Comparison of ENCODE assay signal across 8 cellular contexts in genomic region chr10:110859947-110860376, GRCh38. TPM values are rescaled to one million over a fixed set of nuclear protein-coding genes. Genes with fewer than 3 reads are reported as not detected.
DNase-seq lines count a peak whose midpoint lies in the region; TF ChIP-seq lines count a peak whose summit lies in the region.

No MANE protein-coding gene starts in this region.

- peak overlapping the region; percentile 83 to 98 (median 92) for H3K27ac ChIP-seq in Peyer's patch

- H3K36me3 ChIP-seq in Peyer's patch: no peaks in the 10 kb centered on the region

- DNase-seq in GM04503 (ENCODE audit: low read depth) (peak; percentile 93), Peyer's patch (peak in 1 of 3 donors; percentile 49), fibroblast of gingiva (ENCODE audit: low read depth) (peak; percentile 94), skeletal muscle cell (ENCODE audit: low read depth) (peak; percentile 80), T1000 (lab: John Stamatoyannopoulos, UW) (no peak), dermis blood vessel endothelial cell (no peak), G401 (ENCODE audit: low spot score) (no peak)
- no peak for DNase-seq in stimulated activated CD4-positive, alpha-beta T cell treated with anti-CD3 and anti-CD28 coated beads, Interleukin-12 subunit alpha, Interleukin-12 subunit beta, amount 100 ng/mL, for 4 hours

- H3K4me3 ChIP-seq in Peyer's patch: no peak overlapping the region
- H3K4me3 ChIP-seq in skeletal muscle cell (ENCODE audit: low read depth, low read length): no peak overlapping the region

- H3K27me3 ChIP-seq in Peyer's patch: no peaks in the 10 kb centered on the region

- H3K4me1 ChIP-seq in Peyer's patch: peaks cover 24 to 68% (median 48%) of the 10 kb centered on the region in 4 donors

- no peak for TF ChIP-seq CTCF in Peyer's patch (IDR thresholded peaks at IDR 0.05)

- TF ChIP-seq POLR2A in Peyer's patch (IDR thresholded peaks at IDR 0.05): no peak

- in situ Hi-C loops in G401 (cut with HindIII; ENCODE audit: low sequenced_read_pairs): no loop called here

- no peaks in the 10 kb centered on the region for H3K9me3 ChIP-seq in Peyer's patch

RNA-seq across cellular contexts. Expression of gene PDCD4, which starts 11.8 kb away (rescaled TPM):
- total RNA-seq in Peyer's patch (100 to 1,000 TPM; 301 to 538 (median 330) TPM), dermis blood vessel endothelial cell (171 and 200 TPM in 2 replicates)
- 10.8 and 43.0 TPM in 2 replicates for total RNA-seq in G401 (2014; rRNA removed; shearing (Covaris generic))

RNA-seq across cellular contexts. Expression of gene BBIP1, which starts 59.0 kb away (rescaled TPM):
- total RNA-seq in Peyer's patch (10 to 100 TPM in 3 of 4 donors, 1 to 10 TPM in 1; 9.8 to 32.2 (median 14.5) TPM), dermis blood vessel endothelial cell (16.7 and 29.7 TPM in 2 replicates)
- 18.7 and 20.5 TPM in 2 replicates for total RNA-seq in G401 (2014; rRNA removed; shearing (Covaris generic))

RNA-seq across cellular contexts. Expression of gene SHOC2, which starts 59.4 kb away (rescaled TPM):
- 100 to 1,000 TPM in 1 of 4 donors, 10 to 100 TPM in 3; 38.6 to 124 (median 68.2) TPM for total RNA-seq in Peyer's patch
- total RNA-seq in dermis blood vessel endothelial cell: 62.3 and 70.6 TPM in 2 replicates
- total RNA-seq in G401 (2014; rRNA removed; shearing (Covaris generic)): 9.4 and 14.2 TPM in 2 replicates

Comparison
In these comparisons a context has a peak if more than half of its experiments do, and no peak if none do; other contexts are left out.
1. DNase-seq: peak in GM04503 (single experiment), fibroblast of gingiva (single experiment) and skeletal muscle cell (single experiment); none in T1000 (single experiment), stimulated activated CD4-positive, alpha-beta T cell treated with anti-CD3 and anti-CD28 coated beads, Interleukin-12 subunit alpha, Interleukin-12 subunit beta, amount 100 ng/mL, for 4 hours (single experiment), dermis blood vessel endothelial cell (single experiment) and G401 (single experiment).